ENCODE assay signal across 15 cellular contexts in the genomic region with DNA sequence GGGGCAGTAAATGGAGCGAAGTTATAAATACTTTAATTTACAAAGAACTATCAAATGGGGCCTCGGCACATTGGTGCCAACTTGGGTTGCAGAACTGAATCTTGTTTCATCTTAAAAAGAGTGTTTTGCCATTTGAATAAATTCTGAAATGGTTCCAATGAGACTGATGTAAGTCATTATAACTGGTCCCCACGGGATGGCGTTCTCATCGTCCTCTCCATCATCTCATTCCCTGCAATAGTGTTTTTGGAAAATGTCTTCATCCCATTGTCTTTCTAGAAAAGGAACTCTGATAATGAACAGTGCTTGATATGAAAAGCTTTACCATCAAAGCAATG.
DNase-seq lines count a peak whose midpoint lies in the region; ATAC-seq and TF ChIP-seq lines count a peak whose summit lies in the region.
"Had no signal": no experiment of that assay in that cellular context is flagged by ENCODE, and none has a peak within 500 bp of the region (broad histone marks: within the 10 kb centered on the region; RNA-seq: fewer than 3 reads in every experiment).

No MANE protein-coding gene starts in this region.

- no peak for ATAC-seq in left lung
- ATAC-seq: A549, GM12878, GM23338 had no signal

- peak overlapping the region in 4 of 59 donors; percentile 3 to 34 (median 14) for H3K4me3 ChIP-seq in dorsolateral prefrontal cortex
- no peak overlapping the region for H3K4me3 ChIP-seq in left lung
- H3K4me3 ChIP-seq: A549, GM12878, GM23338 had no signal

- H3K27me3 ChIP-seq in dorsolateral prefrontal cortex (peaks cover 0 to 3% (median 0%) of the 10 kb centered on the region in 45 donors), layer of hippocampus (ENCODE audit: control insufficient read depth, insufficient read depth, low read length) (no peaks in the 10 kb centered on the region), left lung (no peaks in the 10 kb centered on the region)

- DNase-seq in dorsolateral prefrontal cortex = peak in 1 of 10 donors; percentile 39
- no peak for DNase-seq in NOMO-1 treated with dmso at 0.1 percent for 144 hours (lab: John Stamatoyannopoulos, UW; ENCODE audit: unreplicated experiment)
- no peak for DNase-seq in DMS 273 treated with DMSO at 0.1 percent for 48 hours (lab: John Stamatoyannopoulos, UW)
- no peak for DNase-seq in left lung
- DNase-seq in HCEC 1CT = no peak
- DNase-seq: Caco-2; CD8-positive, alpha-beta memory T cell; H9; HFFc6 had no signal

- TF ChIP-seq CTCF in dorsolateral prefrontal cortex (IDR thresholded peaks at IDR 0.05 in 54 of 56, conservative IDR thresholded peaks at IDR 0.05 in 2 of 56; ENCODE audit: low read depth in 1 of 56, partially characterized antibody in 56 of 56) = peak in 6 of 56 donors; percentile 8 to 23 (median 10)
- no peak for TF ChIP-seq CTCF in left lung (IDR thresholded peaks at IDR 0.05)

- intact Hi-C loops in dorsolateral prefrontal cortex (cut with DNase I) (loop anchor here (2.0 to 10.0 kb wide), 3 partner anchors 417 to 495 kb away; no protein-coding TSS in a partner anchor), left lung (cut with DNase I) (no loop called here)

- no peaks in the 10 kb centered on the region for H3K36me3 ChIP-seq in left lung

- no peaks in the 10 kb centered on the region for H3K9me3 ChIP-seq in left lung
- H3K9me3 ChIP-seq: A549, Caco-2 had no signal

- no peaks in the 10 kb centered on the region for H3K4me1 ChIP-seq in left lung
- H3K4me1 ChIP-seq: A549, Caco-2 had no signal

- H3K27ac ChIP-seq in angular gyrus (ENCODE audit: low read depth, low read length) = peak overlapping the region; percentile 93
- peak overlapping the region in 58 of 59 donors; percentile 44 to 96 (median 86) for H3K27ac ChIP-seq in dorsolateral prefrontal cortex
- H3K27ac ChIP-seq in layer of hippocampus (ENCODE audit: low read depth, low read length) = peak overlapping the region; percentile 72
- no peak overlapping the region for H3K27ac ChIP-seq in left lung
- H3K27ac ChIP-seq: A549, HL-60 had no signal

Comparison
In these comparisons a context has a peak if more than half of its experiments do, and no peak if none do; other contexts are left out.
1. H3K27ac ChIP-seq: peak in angular gyrus (single experiment), dorsolateral prefrontal cortex (58 of 59) and layer of hippocampus (single experiment); none in left lung (0 of 2).
2. intact Hi-C loops: an anchor here in dorsolateral prefrontal cortex (2.0 to 10.0 kb wide); none called in left lung.